ENCODE assay signal across 20 cellular contexts in genomic region chr18:37575646-37576045, GRCh38. TPM values are rescaled to one million over a fixed set of nuclear protein-coding genes. Genes with fewer than 3 reads are reported as not detected.
"Had no signal": no experiment of that assay in that cellular context is flagged by ENCODE, and none has a peak within 500 bp of the region (broad histone marks: within the 10 kb centered on the region; RNA-seq: fewer than 3 reads in every experiment).

No MANE protein-coding gene starts in this region.

- H3K9me3 Mint-ChIP-seq: activated naive CD8-positive, alpha-beta T cell treated with anti-CD3 and anti-CD28 coated beads, Interleukin-2, amount 50 U/mL, for 24 hours; naive thymus-derived CD8-positive, alpha-beta T cell had no signal

- H3K36me3 ChIP-seq: ascending aorta, esophagus muscularis mucosa, spleen, tibial nerve had no signal

- DNase-seq: activated CD4-positive, alpha-beta T cell treated with anti-CD3 and anti-CD28 coated beads, Interleukin-2, amount 50 U/mL, for 48 hours; activated CD4-positive, CD25-positive, alpha-beta regulatory T cell treated with anti-CD3 and anti-CD28 coated beads, Interleukin-2, amount 50 U/mL, for 72 hours; activated gamma-delta T cell treated with Interleukin-2 at 50 U/mL for 16 hours; activated naive CD8-positive, alpha-beta T cell treated with anti-CD3 and anti-CD28 coated beads, Interleukin-2, amount 50 U/mL, for 24 hours; activated T-cell treated with anti-CD3 and anti-CD28 coated beads, Interleukin-2, amount 50 U/mL, for 48 hours; dorsolateral prefrontal cortex; mucosa of descending colon; naive thymus-derived CD8-positive, alpha-beta T cell; occipital lobe; psoas muscle; spleen; stimulated activated CD4-positive, alpha-beta T cell treated with anti-CD3 and anti-CD28 coated beads, Interleukin-1b, Interleukin-23, amount 100 ng/mL, for 48 hours had no signal

- ATAC-seq: activated naive CD8-positive, alpha-beta T cell treated with anti-CD3 and anti-CD28 coated beads, Interleukin-2, amount 50 U/mL, for 24 hours; left lobe of liver; mucosa of descending colon; naive thymus-derived CD8-positive, alpha-beta T cell; psoas muscle; sciatic nerve; stimulated activated memory B cell treated with anti-CD40 and anti-IgM and Interleukin-4, amounts not matched to agents 10 μg/mL and 1 μg/mL and 100 μg/mL, for 72 hours had no signal

- H3K4me3 ChIP-seq: ascending aorta, dorsolateral prefrontal cortex, esophagus muscularis mucosa, mucosa of descending colon, psoas muscle, spleen, tibial nerve had no signal

- H3K27me3 ChIP-seq: ascending aorta had no signal

- H3K27ac ChIP-seq: ascending aorta, dorsolateral prefrontal cortex, esophagus muscularis mucosa, psoas muscle, tibial nerve had no signal

- H3K36me3 Mint-ChIP-seq: naive thymus-derived CD8-positive, alpha-beta T cell; stimulated activated memory B cell treated with anti-CD40 and anti-IgM and Interleukin-4, amounts not matched to agents 10 μg/mL and 1 μg/mL and 100 μg/mL, for 72 hours had no signal

- H3K9me3 ChIP-seq: ascending aorta, esophagus muscularis mucosa, mucosa of descending colon, psoas muscle, spleen, tibial nerve had no signal

- H3K4me3 Mint-ChIP-seq: activated naive CD8-positive, alpha-beta T cell treated with anti-CD3 and anti-CD28 coated beads, Interleukin-2, amount 50 U/mL, for 24 hours; naive thymus-derived CD8-positive, alpha-beta T cell; stimulated activated memory B cell treated with anti-CD40 and anti-IgM and Interleukin-4, amounts not matched to agents 10 μg/mL and 1 μg/mL and 100 μg/mL, for 72 hours had no signal

- H3K4me1 Mint-ChIP-seq: activated naive CD8-positive, alpha-beta T cell treated with anti-CD3 and anti-CD28 coated beads, Interleukin-2, amount 50 U/mL, for 24 hours; stimulated activated memory B cell treated with anti-CD40 and anti-IgM and Interleukin-4, amounts not matched to agents 10 μg/mL and 1 μg/mL and 100 μg/mL, for 72 hours had no signal

- H3K27ac Mint-ChIP-seq: activated naive CD8-positive, alpha-beta T cell treated with anti-CD3 and anti-CD28 coated beads, Interleukin-2, amount 50 U/mL, for 24 hours; naive thymus-derived CD8-positive, alpha-beta T cell; stimulated activated memory B cell treated with anti-CD40 and anti-IgM and Interleukin-4, amounts not matched to agents 10 μg/mL and 1 μg/mL and 100 μg/mL, for 72 hours had no signal

- H3K4me1 ChIP-seq: ascending aorta, psoas muscle had no signal

RNA-seq across cellular contexts. Expression of gene CELF4, which starts 10.0 kb away (rescaled TPM):
- total RNA-seq: ascending aorta; bronchial epithelial cell; fibroblast of villous mesenchyme; left lobe of liver; naive thymus-derived CD8-positive, alpha-beta T cell; tibial nerve had no signal
